22 cellular contexts compared by ENCODE assay signal in genomic region chr20:57536120-57536708, GRCh38. TPM values are rescaled to one million over a fixed set of nuclear protein-coding genes. Genes with fewer than 3 reads are reported as not detected.
DNase-seq lines count a peak whose midpoint lies in the region; FAIRE-seq and TF ChIP-seq lines count a peak whose summit lies in the region.
"Had no signal": no experiment of that assay in that cellular context is flagged by ENCODE, and none has a peak within 500 bp of the region (broad histone marks: within the 10 kb centered on the region; RNA-seq: fewer than 3 reads in every experiment).

No MANE protein-coding gene starts in this region.

- H3K4me1 Mint-ChIP-seq in mesothelial cell of epicardium, result peaks cover 11% of the 10 kb centered on the region
- H3K4me1 Mint-ChIP-seq: CD14-positive monocyte; CD4-positive, alpha-beta memory T cell; IgD-negative memory B cell had no signal

- H3K4me2 ChIP-seq in H1 (ENCODE audit: insufficient read depth in 1 of 2, low read depth in 2 of 2, low read length in 2 of 2), result no peak overlapping the region
- H3K4me2 ChIP-seq: BLaER1 had no signal

- POLR2A ChIA-PET in H1 (lab: Charles Lee; ENCODE audit: partially characterized antibody), result no interaction called here

- no peak overlapping the region for H2AK5ac ChIP-seq in H1 (ENCODE audit: low read depth, low read length)

- WGBS in H1 (ENCODE audit: extremely low coverage in 1 of 2, insufficient coverage in 1 of 2, insufficient read length in 1 of 2, insufficient replicate concordance in 2 of 2, low coverage in 1 of 2, low lambda C conversion rate in 2 of 2, missing lambda C conversion rate in 1 of 2), 2 experiments, result 61% methylated on average over 3 of the region's 3 CpGs; no CpG with 5 or more reads in 1 of the 2 experiments
- 45 to 69% (median 55%) methylated on average over 3 of the region's 3 CpGs for WGBS in small intestine, 3 donors

- H3K4me1 ChIP-seq in Peyer's patch, result peaks cover 0 to 23% (median 5%) of the 10 kb centered on the region in 4 donors
- no peaks in the 10 kb centered on the region for H3K4me1 ChIP-seq in H1 (replicated peaks in 1 of 4; ENCODE audit: control insufficient read depth in 3 of 4, insufficient read depth in 4 of 4, low read length in 3 of 4)
- H3K4me1 ChIP-seq in mucosa of rectum (ENCODE audit: control insufficient read depth in 2 of 2, insufficient read depth in 2 of 2, low read length in 2 of 2), result peaks cover 37 to 64% of the 10 kb centered on the region in 2 donors
- peaks cover 0 to 17% of the 10 kb centered on the region in 2 donors for H3K4me1 ChIP-seq in small intestine (ENCODE audit: control insufficient read depth in 2 of 2, insufficient read depth in 1 of 2, low read depth in 1 of 2, low read length in 1 of 2)
- H3K4me1 ChIP-seq: BLaER1 had no signal

- no peak overlapping the region for H2BK120ac ChIP-seq in H1 (replicated peaks; ENCODE audit: low read depth, low read length)

- no peak overlapping the region for H3K56ac ChIP-seq in H1 (replicated peaks; ENCODE audit: insufficient read length, low read depth, low read length)

- H3K36me3 Mint-ChIP-seq in mesothelial cell of epicardium, result peaks cover 6% of the 10 kb centered on the region
- H3K36me3 Mint-ChIP-seq: CD14-positive monocyte; CD4-positive, alpha-beta memory T cell; IgD-negative memory B cell had no signal

- no peak overlapping the region for H3K14ac ChIP-seq in H1 (ENCODE audit: insufficient read length)

- no peak overlapping the region for H2BK20ac ChIP-seq in H1 (ENCODE audit: low read length)

- CTCF ChIA-PET in H1 (lab: Charles Lee; ENCODE audit: partially characterized antibody), result interaction anchor here (1.6 kb wide), 1 partner anchor 29 kb away, joined by 3 read pairs; no protein-coding TSS in a partner anchor

- H4K91ac ChIP-seq in H1 (replicated peaks; ENCODE audit: insufficient read length, low read length), result no peak overlapping the region

- no peak for FAIRE-seq in H1 (lab: Jason Lieb, UNC)
- no peak for FAIRE-seq in small intestine (lab: Jason Lieb, UNC)
- FAIRE-seq: GM19239, H54 had no signal

- H3K79me1 ChIP-seq in H1 (ENCODE audit: low read depth, low read length), result no peaks in the 10 kb centered on the region

- peaks cover 32% of the 10 kb centered on the region for H3K9me3 Mint-ChIP-seq in mesothelial cell of epicardium

- H3K27me3 Mint-ChIP-seq in mesothelial cell of epicardium (ENCODE audit: low read depth), result peaks cover 90% of the 10 kb centered on the region

- TF ChIP-seq RAD21 in H1 (IDR thresholded peaks at IDR 0.05 in 1 of 2, conservative IDR thresholded peaks at IDR 0.05 in 1 of 2; ENCODE audit: low read depth in 2 of 2, low read length in 2 of 2), result no peak

- TF ChIP-seq CTCF in Peyer's patch (IDR thresholded peaks at IDR 0.05), result no peak
- no peak for TF ChIP-seq CTCF in H1 (IDR thresholded peaks at IDR 0.05; ENCODE audit: control extremely low read depth in 1 of 3, insufficient read depth in 1 of 3, low read depth in 1 of 3, low read length in 3 of 3)
- TF ChIP-seq CTCF in mesothelial cell of epicardium (IDR thresholded peaks at IDR 0.05; ENCODE audit: unreplicated experiment), result no peak

- H3K27me3 ChIP-seq in Peyer's patch (no peaks in the 10 kb centered on the region), H1 (replicated peaks in 1 of 4; ENCODE audit: control insufficient read depth in 3 of 4, extremely low read depth in 1 of 4, insufficient read depth in 3 of 4, low read length in 3 of 4) (no peaks in the 10 kb centered on the region), mucosa of rectum (ENCODE audit: control insufficient read depth in 2 of 2, insufficient read depth in 2 of 2, low read length in 2 of 2) (no peaks in the 10 kb centered on the region), small intestine (ENCODE audit: control insufficient read depth in 2 of 2, insufficient read depth in 2 of 2, low read length in 2 of 2) (peaks cover 0 to 2% of the 10 kb centered on the region in 2 donors)
- H3K27me3 ChIP-seq: BLaER1 had no signal

- H2AFZ ChIP-seq in H1 (ENCODE audit: low read length), result no peak overlapping the region
- H2AFZ ChIP-seq: GM23248 had no signal

- H3K27ac Mint-ChIP-seq in mesothelial cell of epicardium, result no peak overlapping the region
- H3K27ac Mint-ChIP-seq: CD4-positive, alpha-beta memory T cell; HFFc6; IgD-negative memory B cell had no signal

- H3K27ac ChIP-seq in Peyer's patch (peak overlapping the region in 3 of 4 donors; percentile 54 to 90 (median 83)), H1 (ENCODE audit: low read depth, low read length) (no peak overlapping the region), mucosa of rectum (ENCODE audit: low read depth in 2 of 2, low read length in 2 of 2) (peak overlapping the region; percentile 72 to 77), small intestine (ENCODE audit: low read depth in 1 of 2, low read length in 1 of 2) (peak overlapping the region; percentile 69 to 76)
- H3K27ac ChIP-seq: BLaER1, GM23248 had no signal

- no peak overlapping the region for H4K5ac ChIP-seq in H1 (ENCODE audit: insufficient read length, low read depth, low read length)

- DNase-seq in Peyer's patch, result no peak
- no peak for DNase-seq in H1 (ENCODE audit: low read depth in 1 of 2, low spot score in 2 of 2)
- DNase-seq in small intestine, result no peak
- no peak for DNase-seq in mesothelial cell of epicardium (ENCODE audit: low spot score in 2 of 2, unreplicated experiment in 2 of 2)
- DNase-seq in OCI-M2 (lab: John Stamatoyannopoulos, UW; ENCODE audit: unreplicated experiment), result no peak
- DNase-seq in occipital lobe (lab: John Stamatoyannopoulos, UW), result no peak
- no peak for DNase-seq in NCI-H1930 (lab: John Stamatoyannopoulos, UW)
- DNase-seq: 8988T; CD4-positive, alpha-beta memory T cell; DMS79 treated with DMSO at 0.1 percent for 48 hours; GF-D8; GM23248; HCEC 1CT; HFFc6 had no signal

- no peak overlapping the region for H3K23ac ChIP-seq in H1 (ENCODE audit: insufficient read length)

- H3K9ac ChIP-seq in H1 (replicated peaks in 1 of 4; ENCODE audit: extremely low read depth in 1 of 4, low read depth in 3 of 4, low read length in 3 of 4) (no peak overlapping the region), mucosa of rectum (ENCODE audit: low read depth in 1 of 2, low read length in 2 of 2) (no peak overlapping the region)
- H3K9ac ChIP-seq: BLaER1, GM23248 had no signal

- no peak overlapping the region for H2BK12ac ChIP-seq in H1 (ENCODE audit: low read depth, low read length)

- no peak overlapping the region for H3K4me3 ChIP-seq in Peyer's patch
- H3K4me3 ChIP-seq in H1 (ENCODE audit: extremely low read depth in 1 of 4, insufficient read depth in 2 of 4, low read depth in 3 of 4, low read length in 4 of 4), result no peak overlapping the region
- H3K4me3 ChIP-seq in mucosa of rectum (ENCODE audit: low read length in 2 of 2), result no peak overlapping the region
- no peak overlapping the region for H3K4me3 ChIP-seq in small intestine (ENCODE audit: low read depth in 1 of 2, low read length in 2 of 2)
- H3K4me3 ChIP-seq: BLaER1, GM23248 had no signal

- H3K9me3 ChIP-seq in Peyer's patch (no peaks in the 10 kb centered on the region), H1 (ENCODE audit: insufficient read depth in 2 of 2, low read depth in 1 of 2, low read length in 1 of 2) (peaks cover 4 to 10% of the 10 kb centered on the region in 2 experiments; a peak in 1 of 4 replicates), mucosa of rectum (ENCODE audit: control insufficient read depth in 2 of 2, low read length in 2 of 2) (no peaks in the 10 kb centered on the region), small intestine (ENCODE audit: control insufficient read depth, low read depth) (no peaks in the 10 kb centered on the region)
- H3K9me3 ChIP-seq: BLaER1 had no signal

- H3K79me2 ChIP-seq in H1 (ENCODE audit: control insufficient read depth in 1 of 2, insufficient read depth in 2 of 2, low read length in 2 of 2), result no peaks in the 10 kb centered on the region

- no peak overlapping the region for H2BK15ac ChIP-seq in H1 (ENCODE audit: low read length)

- TF ChIP-seq POLR2A in Peyer's patch (IDR thresholded peaks at IDR 0.05), result no peak
- TF ChIP-seq POLR2A in H1 (IDR thresholded peaks at IDR 0.05; ENCODE audit: control extremely low read depth in 1 of 2, low read depth in 2 of 2, low read length in 2 of 2), result no peak

- H3K4me3 Mint-ChIP-seq in mesothelial cell of epicardium, result no peak overlapping the region
- H3K4me3 Mint-ChIP-seq: CD14-positive monocyte; CD4-positive, alpha-beta memory T cell; HFFc6; IgD-negative memory B cell had no signal

- TF ChIP-seq EP300 in H1 (IDR thresholded peaks at IDR 0.05; ENCODE audit: borderline replicate concordance in 1 of 2, low read depth in 2 of 2, low read length in 2 of 2), result no peak

- H4K20me1 ChIP-seq in H1 (replicated peaks in 1 of 2; ENCODE audit: control insufficient read depth in 1 of 2, insufficient read depth in 2 of 2, low read length in 2 of 2), result no peaks in the 10 kb centered on the region
- H4K20me1 ChIP-seq: BLaER1 had no signal

- H3K18ac ChIP-seq in H1 (ENCODE audit: extremely low read depth, low read length), result no peak overlapping the region

- no peak overlapping the region for H2BK5ac ChIP-seq in H1 (ENCODE audit: low read depth, low read length)

- H4K8ac ChIP-seq in H1 (ENCODE audit: extremely low read depth, insufficient read depth, low read length), result no peak overlapping the region

- H3K36me3 ChIP-seq in Peyer's patch (no peaks in the 10 kb centered on the region), H1 (ENCODE audit: control insufficient read depth in 2 of 4, insufficient read depth in 4 of 4, low read length in 3 of 4) (no peaks in the 10 kb centered on the region; a peak in 1 of 8 replicates), mucosa of rectum (ENCODE audit: control insufficient read depth in 2 of 2, insufficient read depth in 2 of 2, low read length in 2 of 2) (no peaks in the 10 kb centered on the region), small intestine (ENCODE audit: control insufficient read depth in 2 of 2, insufficient read depth in 2 of 2, low read length in 2 of 2) (no peaks in the 10 kb centered on the region)
- H3K36me3 ChIP-seq: BLaER1 had no signal

- H3K4ac ChIP-seq in H1 (replicated peaks; ENCODE audit: insufficient read length, low read depth, low read length), result no peak overlapping the region

- H3K23me2 ChIP-seq in H1 (ENCODE audit: low read depth, low read length), result peaks cover 2% of the 10 kb centered on the region; the same call in 1 of the 2 replicates

RNA-seq across cellular contexts. Expression of gene CTCFL, which starts 11.3 kb away (rescaled TPM):
- total RNA-seq in Peyer's patch, result not detected
- 0.80 and 0.82 TPM in 2 replicates for total RNA-seq in H1 (2021; fragmentation: NEBNext Ultra II Directional; extraction: Animal tissue kit (Norgen Biotek cat#: 25700))
- 0.30 and 0.75 TPM in 2 replicates for polyA plus RNA-seq in H1 (2011; rRNA removed)
- 1.0 TPM for polyA plus RNA-seq in H1 (2011; cell fraction: cytosol; rRNA removed)
- 1.0 TPM for polyA plus RNA-seq in H1 (2011; cell fraction: nucleus; rRNA removed)
- polyA plus RNA-seq in H1 (2012, experiment 1 of 2), result 0.13 to 0.45 TPM (median 0.32 TPM) in 4 replicates
- not detected for polyA plus RNA-seq in H1 (2012, experiment 2 of 2)
- 0.59 TPM for polyA plus RNA-seq in H1 (2013, experiment 1 of 2)
- polyA plus RNA-seq in H1 (2013, experiment 2 of 2), result 0.48 TPM
- 0.73 and 2.3 TPM in 2 replicates for polyA minus RNA-seq in H1 (2011; rRNA and poly(A)+ RNA removed)
- polyA minus RNA-seq in H1 (2011; cell fraction: cytosol; rRNA and poly(A)+ RNA removed), result 2.2 TPM
- 1.3 TPM for polyA minus RNA-seq in H1 (2011; cell fraction: nucleus; rRNA and poly(A)+ RNA removed)
- under 1 TPM in 1 of 3 donors, not detected in 2; 0.03 TPM for polyA plus RNA-seq in small intestine
- total RNA-seq in mesothelial cell of epicardium, result 0.23 to 0.33 TPM (median 0.27 TPM) in 3 replicates
- not detected for total RNA-seq in occipital lobe
- total RNA-seq: CD4-positive, alpha-beta memory T cell; GM23248; HFFc6 had no signal
- polyA plus RNA-seq: AG04450; CD14-positive monocyte; CD4-positive, alpha-beta memory T cell; GM23248; IgD-negative memory B cell had no signal

RNA-seq across cellular contexts. Expression of gene PCK1, which starts 24.7 kb away (rescaled TPM):
- total RNA-seq in Peyer's patch, result 1,000 to 10,000 TPM in 1 of 4 donors, 100 to 1,000 TPM in 2, 10 to 100 TPM in 1; 98.2 to 2,194 (median 572) TPM
- not detected in 2 replicates for total RNA-seq in H1 (2021; fragmentation: NEBNext Ultra II Directional; extraction: Animal tissue kit (Norgen Biotek cat#: 25700))
- not detected in 2 replicates for polyA plus RNA-seq in H1 (2011; rRNA removed)
- polyA plus RNA-seq in H1 (2011; cell fraction: cytosol; rRNA removed), result 0.05 TPM
- 0.09 TPM for polyA plus RNA-seq in H1 (2011; cell fraction: nucleus; rRNA removed)
- polyA plus RNA-seq in H1 (2012, experiment 1 of 2), result not detected in 4 replicates
- polyA plus RNA-seq in H1 (2012, experiment 2 of 2), result not detected
- polyA plus RNA-seq in H1 (2013, experiment 1 of 2), result not detected
- polyA plus RNA-seq in H1 (2013, experiment 2 of 2), result not detected
- polyA minus RNA-seq in H1 (2011; rRNA and poly(A)+ RNA removed), result not detected in 2 replicates
- not detected for polyA minus RNA-seq in H1 (2011; cell fraction: cytosol; rRNA and poly(A)+ RNA removed)
- polyA minus RNA-seq in H1 (2011; cell fraction: nucleus; rRNA and poly(A)+ RNA removed), result not detected
- polyA plus RNA-seq in small intestine, result 100 to 1,000 TPM in 2 of 3 donors, 10 to 100 TPM in 1; 29.6 to 439 (median 165) TPM
- total RNA-seq in mesothelial cell of epicardium, result not detected in 3 replicates
- total RNA-seq in occipital lobe, result 0.31 TPM
- total RNA-seq: A673; CD4-positive, alpha-beta memory T cell; GM23248; HFFc6 had no signal
- polyA plus RNA-seq: AG04450; CD14-positive monocyte; CD4-positive, alpha-beta memory T cell; GM23248; IgD-negative memory B cell had no signal

Comparison
In these comparisons a context has a peak if more than half of its experiments do, and no peak if none do; other contexts are left out.
1. RNA of gene PCK1, which starts 24.7 kb away (total RNA-seq): 98.2 to 2,194 TPM in Peyer's patch; 0.31 TPM in occipital lobe (single experiment), not detected in mesothelial cell of epicardium and not detected in H1; every median in the first group is over 10 times any median in the second.